In genomic region chr19:34131100-34131499, GRCh38 we compare ENCODE assay signal across 1 cellular context.
A peak's percentile ranks its signal among the peaks of the same experiment; 100 is the strongest.
TF ChIP-seq lines count a peak whose summit lies in the region.

No MANE protein-coding gene starts in this region.

TF ChIP-seq in HEK293, 187 proteins besides CTCF, POLR2A, EP300 and RAD21 (continued from another document and continues in another):
- no peak for TF ChIP-seq ZNF610 (tag by site-specific recombination; IDR thresholded peaks at IDR 0.05; ENCODE audit: borderline replicate concordance)
- TF ChIP-seq ZNF311 (tag by site-specific recombination; IDR thresholded peaks at IDR 0.05; ENCODE audit: borderline replicate concordance): no peak
- TF ChIP-seq ZNF747 (tag by site-specific recombination; IDR thresholded peaks at IDR 0.05): no peak
- no peak for TF ChIP-seq ZIC2 (tag by site-specific recombination; IDR thresholded peaks at IDR 0.05)
- no peak for TF ChIP-seq ZBTB17 (tag by site-specific recombination; IDR thresholded peaks at IDR 0.05)
- no peak for TF ChIP-seq ZNF654 (tag by site-specific recombination; IDR thresholded peaks at IDR 0.05; ENCODE audit: low read depth)
- TF ChIP-seq ZSCAN5A (tag by site-specific recombination; IDR thresholded peaks at IDR 0.05): no peak
- no peak for TF ChIP-seq ZNF521 (tag by site-specific recombination; IDR thresholded peaks at IDR 0.05)
- TF ChIP-seq ZNF239 (tag by site-specific recombination; IDR thresholded peaks at IDR 0.05): no peak
- TF ChIP-seq ZNF518A (tag by site-specific recombination; conservative IDR thresholded peaks at IDR 0.05; ENCODE audit: low read depth): no peak
- TF ChIP-seq ZNF292 (tag by site-specific recombination; IDR thresholded peaks at IDR 0.05; ENCODE audit: borderline replicate concordance, low read depth): no peak
- TF ChIP-seq ZBTB44 (tag by site-specific recombination; IDR thresholded peaks at IDR 0.05): no peak
- no peak for TF ChIP-seq ZFP69B (tag by site-specific recombination; IDR thresholded peaks at IDR 0.05)
- no peak for TF ChIP-seq PRDM1 (tag by site-specific recombination; IDR thresholded peaks at IDR 0.05)
- TF ChIP-seq IKZF3 (tag by site-specific recombination; IDR thresholded peaks at IDR 0.05): no peak
- TF ChIP-seq ZNF138 (tag by site-specific recombination; IDR thresholded peaks at IDR 0.05; ENCODE audit: borderline replicate concordance): no peak
- TF ChIP-seq, protein P1, sequence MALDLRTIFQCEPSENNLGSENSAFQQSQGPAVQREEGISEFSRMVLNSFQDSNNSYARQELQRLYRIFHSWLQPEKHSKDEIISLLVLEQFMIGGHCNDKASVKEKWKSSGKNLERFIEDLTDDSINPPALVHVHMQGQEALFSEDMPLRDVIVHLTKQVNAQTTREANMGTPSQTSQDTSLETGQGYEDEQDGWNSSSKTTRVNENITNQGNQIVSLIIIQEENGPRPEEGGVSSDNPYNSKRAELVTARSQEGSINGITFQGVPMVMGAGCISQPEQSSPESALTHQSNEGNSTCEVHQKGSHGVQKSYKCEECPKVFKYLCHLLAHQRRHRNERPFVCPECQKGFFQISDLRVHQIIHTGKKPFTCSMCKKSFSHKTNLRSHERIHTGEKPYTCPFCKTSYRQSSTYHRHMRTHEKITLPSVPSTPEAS (tag by site-specific recombination; IDR thresholded peaks at IDR 0.05): no peak
- TF ChIP-seq ZNF548 (tag by site-specific recombination; IDR thresholded peaks at IDR 0.05): no peak
- TF ChIP-seq, protein P2, sequence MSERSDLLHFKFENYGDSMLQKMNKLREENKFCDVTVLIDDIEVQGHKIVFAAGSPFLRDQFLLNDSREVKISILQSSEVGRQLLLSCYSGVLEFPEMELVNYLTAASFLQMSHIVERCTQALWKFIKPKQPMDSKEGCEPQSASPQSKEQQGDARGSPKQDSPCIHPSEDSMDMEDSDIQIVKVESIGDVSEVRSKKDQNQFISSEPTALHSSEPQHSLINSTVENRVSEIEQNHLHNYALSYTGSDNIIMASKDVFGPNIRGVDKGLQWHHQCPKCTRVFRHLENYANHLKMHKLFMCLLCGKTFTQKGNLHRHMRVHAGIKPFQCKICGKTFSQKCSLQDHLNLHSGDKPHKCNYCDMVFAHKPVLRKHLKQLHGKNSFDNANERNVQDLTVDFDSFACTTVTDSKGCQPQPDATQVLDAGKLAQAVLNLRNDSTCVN (tag by site-specific recombination; optimal IDR thresholded peaks at IDR 0.05): no peak
- TF ChIP-seq OVOL3 (tag by site-specific recombination; IDR thresholded peaks at IDR 0.05): no peak
- TF ChIP-seq ZNF596 (tag by site-specific recombination; IDR thresholded peaks at IDR 0.05): no peak
- no peak for TF ChIP-seq ZNF830 (tag by site-specific recombination; IDR thresholded peaks at IDR 0.05; ENCODE audit: low read depth)
- TF ChIP-seq ZNF792 (tag by site-specific recombination; IDR thresholded peaks at IDR 0.05): no peak
- TF ChIP-seq AEBP2 (tag by site-specific recombination; IDR thresholded peaks at IDR 0.05; ENCODE audit: borderline replicate concordance): no peak
- no peak for TF ChIP-seq ZNF664 (tag by site-specific recombination; IDR thresholded peaks at IDR 0.05)
- TF ChIP-seq, protein P3, sequence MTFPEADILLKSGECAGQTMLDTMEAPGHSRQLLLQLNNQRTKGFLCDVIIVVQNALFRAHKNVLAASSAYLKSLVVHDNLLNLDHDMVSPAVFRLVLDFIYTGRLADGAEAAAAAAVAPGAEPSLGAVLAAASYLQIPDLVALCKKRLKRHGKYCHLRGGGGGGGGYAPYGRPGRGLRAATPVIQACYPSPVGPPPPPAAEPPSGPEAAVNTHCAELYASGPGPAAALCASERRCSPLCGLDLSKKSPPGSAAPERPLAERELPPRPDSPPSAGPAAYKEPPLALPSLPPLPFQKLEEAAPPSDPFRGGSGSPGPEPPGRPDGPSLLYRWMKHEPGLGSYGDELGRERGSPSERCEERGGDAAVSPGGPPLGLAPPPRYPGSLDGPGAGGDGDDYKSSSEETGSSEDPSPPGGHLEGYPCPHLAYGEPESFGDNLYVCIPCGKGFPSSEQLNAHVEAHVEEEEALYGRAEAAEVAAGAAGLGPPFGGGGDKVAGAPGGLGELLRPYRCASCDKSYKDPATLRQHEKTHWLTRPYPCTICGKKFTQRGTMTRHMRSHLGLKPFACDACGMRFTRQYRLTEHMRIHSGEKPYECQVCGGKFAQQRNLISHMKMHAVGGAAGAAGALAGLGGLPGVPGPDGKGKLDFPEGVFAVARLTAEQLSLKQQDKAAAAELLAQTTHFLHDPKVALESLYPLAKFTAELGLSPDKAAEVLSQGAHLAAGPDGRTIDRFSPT (tag by site-specific recombination; IDR thresholded peaks at IDR 0.05): no peak
- TF ChIP-seq GLIS1 (tag by site-specific recombination; IDR thresholded peaks at IDR 0.05): peak; percentile 27; the same call in 1 of the 2 replicates
- no peak for TF ChIP-seq ZNF777 (tag by site-specific recombination; IDR thresholded peaks at IDR 0.05; ENCODE audit: borderline replicate concordance)
- peak; percentile 62; the same call in 1 of the 2 replicates for TF ChIP-seq WT1 (tag by site-specific recombination; IDR thresholded peaks at IDR 0.05)
- no peak for TF ChIP-seq PRDM2 (tag by site-specific recombination; IDR thresholded peaks at IDR 0.05; ENCODE audit: borderline replicate concordance)
- no peak for TF ChIP-seq ZNF148 (tag by site-specific recombination; IDR thresholded peaks at IDR 0.05; ENCODE audit: borderline replicate concordance)
